13 cellular contexts compared by ENCODE assay signal in the genomic region with DNA sequence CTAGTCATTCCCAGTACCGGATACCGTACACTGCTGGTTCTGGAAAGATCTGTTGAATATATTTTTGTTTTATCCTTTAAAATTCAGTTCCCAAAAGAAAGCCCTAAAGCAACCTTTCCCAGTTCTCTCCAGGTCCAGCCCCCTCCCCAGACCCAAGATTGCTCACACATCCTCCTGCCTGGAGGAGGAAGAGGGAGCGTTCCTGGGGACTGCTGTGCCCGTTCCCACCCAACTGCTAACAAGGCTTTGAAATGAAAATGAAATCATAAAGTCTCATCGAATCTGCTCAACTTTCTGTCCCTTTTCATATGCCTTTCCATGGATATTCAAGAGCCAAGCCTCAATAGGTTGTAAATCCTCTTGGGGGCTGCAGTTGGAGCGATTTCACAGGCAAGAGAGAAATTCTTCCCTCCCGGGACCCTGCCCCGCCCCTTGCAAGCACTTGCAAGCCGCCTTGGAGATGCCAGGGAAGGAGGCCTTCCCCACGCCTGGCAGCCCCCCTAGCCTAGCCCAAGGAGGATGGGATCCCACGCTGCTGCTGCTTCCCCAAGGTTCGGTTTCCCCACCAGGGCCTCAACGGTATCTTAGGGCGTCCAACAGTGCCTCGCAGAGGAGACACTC.
"Had no signal": no experiment of that assay in that cellular context is flagged by ENCODE, and none has a peak within 500 bp of the region (broad histone marks: within the 10 kb centered on the region; RNA-seq: fewer than 3 reads in every experiment).

No MANE protein-coding gene starts in this region.

- H3K4me3 ChIP-seq: dorsolateral prefrontal cortex, hepatocyte, mucosa of descending colon, upper lobe of left lung had no signal

- DNase-seq: activated CD4-positive, alpha-beta T cell treated with anti-CD3 and anti-CD28 coated beads, Interleukin-2, amount 50 U/mL, for 48 hours; activated naive CD4-positive, alpha-beta T cell treated with Interleukin-2 at 50 U/mL for 16 hours; anterior cingulate cortex; dorsolateral prefrontal cortex; left colon; mammary epithelial cell; mucosa of descending colon; naive thymus-derived CD4-positive, alpha-beta T cell; stimulated activated CD4-positive, alpha-beta T cell treated with anti-CD3 and anti-CD28 coated beads, Interleukin-1b, Interleukin-23, amount 100 ng/mL, for 48 hours; stimulated activated naive CD8-positive, alpha-beta T cell treated with anti-CD3 and anti-CD28 coated beads, Interleukin-15, amount 100 ng/mL, for 72 hours had no signal

- H3K27ac ChIP-seq: dorsolateral prefrontal cortex, hepatocyte, upper lobe of left lung, VCaP had no signal

- H3K79me2 ChIP-seq: hepatocyte had no signal

- H3K9me3 ChIP-seq: mucosa of descending colon, upper lobe of left lung had no signal

- H3K36me3 ChIP-seq: upper lobe of left lung had no signal

- H3K4me2 ChIP-seq: hepatocyte had no signal

- H3K27me3 ChIP-seq: upper lobe of left lung had no signal
